ENCODE assay signal across 20 cellular contexts in genomic region chr11:134041349-134041748, GRCh38. TPM values are rescaled to one million over a fixed set of nuclear protein-coding genes. Genes with fewer than 3 reads are reported as not detected.
DNase-seq lines count a peak whose midpoint lies in the region; ATAC-seq, FAIRE-seq and TF ChIP-seq lines count a peak whose summit lies in the region.
"Had no signal": no experiment of that assay in that cellular context is flagged by ENCODE, and none has a peak within 500 bp of the region (broad histone marks: within the 10 kb centered on the region; RNA-seq: fewer than 3 reads in every experiment).

No MANE protein-coding gene starts in this region.

- no peak overlapping the region for H3K27ac ChIP-seq in BLaER1 treated with 17β-estradiol and CSF1 and Interleukin-3, amounts not matched to agents 10 nM and 100 nM
- H3K27ac ChIP-seq in caudate nucleus (ENCODE audit: low read depth, low read length) = peak overlapping the region; percentile 87
- H3K27ac ChIP-seq in keratinocyte (ENCODE audit: control insufficient read depth, insufficient read depth, low read length) = peak overlapping the region; percentile 8
- peak overlapping the region; percentile 87 for H3K27ac ChIP-seq in rectal smooth muscle tissue (ENCODE audit: low read depth, low read length)
- H3K27ac ChIP-seq: epithelial cell of prostate, right lobe of liver had no signal

- no peak overlapping the region for H3K4me3 ChIP-seq in BLaER1 treated with 17β-estradiol and CSF1 and Interleukin-3, amounts not matched to agents 10 nM and 100 nM
- H3K4me3 ChIP-seq in keratinocyte (ENCODE audit: control insufficient read depth in 2 of 3, extremely low read depth in 1 of 3, insufficient read depth in 2 of 3, low read depth in 1 of 3, low read length in 3 of 3) (no peak overlapping the region), rectal smooth muscle tissue (ENCODE audit: low read length) (no peak overlapping the region)
- H3K4me3 ChIP-seq: GM23248, right lobe of liver had no signal

- no peaks in the 10 kb centered on the region for H3K9me3 ChIP-seq in BLaER1 treated with 17β-estradiol and CSF1 and Interleukin-3, amounts not matched to agents 10 nM and 100 nM (replicated peaks in 1 of 11)
- H3K9me3 ChIP-seq in keratinocyte (ENCODE audit: control insufficient read depth, low read depth, low read length) = no peaks in the 10 kb centered on the region
- H3K9me3 ChIP-seq: right lobe of liver had no signal

- H3K4me1 ChIP-seq in BLaER1 treated with 17β-estradiol and CSF1 and Interleukin-3, amounts not matched to agents 10 nM and 100 nM = peaks cover 32 to 63% (median 52%) of the 10 kb centered on the region in 10 experiments
- H3K4me1 ChIP-seq in keratinocyte (ENCODE audit: control insufficient read depth, extremely low read depth, insufficient read depth, low read length) (peaks cover 42% of the 10 kb centered on the region), rectal smooth muscle tissue (ENCODE audit: control insufficient read depth, insufficient read depth, low read length) (peaks cover 65% of the 10 kb centered on the region)

- dilution Hi-C loops in keratinocyte (cut with MboI; ENCODE audit: extremely low pct_ligation_motif_present, low sequenced_read_pairs) = no loop called here

- no peak for ATAC-seq in GM21447 (IDR thresholded peaks at IDR 0.05; ENCODE audit: unreplicated experiment)
- ATAC-seq in HG02981 (IDR thresholded peaks at IDR 0.05; ENCODE audit: unreplicated experiment) = no peak
- ATAC-seq: right lobe of liver; stimulated activated naive CD8-positive, alpha-beta T cell treated with anti-CD3 and anti-CD28 coated beads, Interleukin-15, Interleukin-2, amounts not matched to agents 100 U/mL and 50 U/mL, for 24 hours had no signal

- no peak for TF ChIP-seq CTCF in keratinocyte (optimal IDR thresholded peaks at IDR 0.05 in 1 of 3, IDR thresholded peaks at IDR 0.05 in 1 of 3, conservative IDR thresholded peaks at IDR 0.05 in 1 of 3; ENCODE audit: extremely low read depth in 1 of 3, insufficient read depth in 2 of 3, low read length in 3 of 3)

- DNase-seq in caudate nucleus (lab: John Stamatoyannopoulos, UW) (no peak), keratinocyte (ENCODE audit: low read depth, low spot score) (no peak), germinal center (ENCODE audit: low spot score) (no peak), kidney glomerular epithelial cell (lab: John Stamatoyannopoulos, UW) (no peak)
- DNase-seq: activated CD4-positive, alpha-beta T cell treated with anti-CD3 and anti-CD28 coated beads, Interleukin-2, amount 50 U/mL, for 4 hours; activated naive CD4-positive, alpha-beta T cell treated with anti-CD3 and anti-CD28 coated beads, Interleukin-2, amount 10 ng/mL, durations not matched to agents 7 days and 5 days; COR-L47; dermis blood vessel endothelial cell; NCI-H2029 treated with DMSO at 0.1 percent for 48 hours; RPMI8226; stimulated activated CD4-positive, alpha-beta T cell treated with anti-CD3 and anti-CD28 coated beads, Interleukin-1b, Interleukin-23, amount 100 ng/mL, for 48 hours; stimulated activated naive CD8-positive, alpha-beta T cell treated with anti-CD3 and anti-CD28 coated beads, Interleukin-15, Interleukin-2, amounts not matched to agents 100 U/mL and 50 U/mL, for 24 hours had no signal

- no peak for FAIRE-seq in keratinocyte (lab: Jason Lieb, UNC)
- FAIRE-seq: GM18507 had no signal

- H3K36me3 ChIP-seq in BLaER1 treated with 17β-estradiol and CSF1 and Interleukin-3, amounts not matched to agents 10 nM and 100 nM = no peaks in the 10 kb centered on the region
- H3K36me3 ChIP-seq in keratinocyte (ENCODE audit: control insufficient read depth in 2 of 2, extremely low read depth in 1 of 2, insufficient read depth in 2 of 2, low read length in 2 of 2) (no peaks in the 10 kb centered on the region), rectal smooth muscle tissue (ENCODE audit: control insufficient read depth, insufficient read depth, low read length) (no peaks in the 10 kb centered on the region)
- H3K36me3 ChIP-seq: right lobe of liver had no signal

- H4K20me1 ChIP-seq in BLaER1 treated with 17β-estradiol and CSF1 and Interleukin-3, amounts not matched to agents 10 nM and 100 nM = no peaks in the 10 kb centered on the region
- H4K20me1 ChIP-seq in keratinocyte (ENCODE audit: control insufficient read depth, extremely low read depth, insufficient read depth, low read length) = no peaks in the 10 kb centered on the region

- no peaks in the 10 kb centered on the region for H3K27me3 ChIP-seq in BLaER1 treated with 17β-estradiol and CSF1 and Interleukin-3, amounts not matched to agents 10 nM and 100 nM
- no peaks in the 10 kb centered on the region for H3K27me3 ChIP-seq in keratinocyte (ENCODE audit: control insufficient read depth, extremely low read depth, insufficient read depth, low read length)
- no peaks in the 10 kb centered on the region for H3K27me3 ChIP-seq in rectal smooth muscle tissue (ENCODE audit: control insufficient read depth, insufficient read depth, low read length)
- H3K27me3 ChIP-seq: right lobe of liver had no signal

- H3K79me2 ChIP-seq in keratinocyte (ENCODE audit: control insufficient read depth, insufficient read depth, low read length) = no peaks in the 10 kb centered on the region

- H2AFZ ChIP-seq in keratinocyte (ENCODE audit: control insufficient read depth, low read length) = peak overlapping the region; percentile 65
- H2AFZ ChIP-seq: GM23248 had no signal

- H3K9me1 ChIP-seq in keratinocyte (ENCODE audit: control insufficient read depth, extremely low read depth, insufficient read depth, low read length) = no peaks in the 10 kb centered on the region

- peak overlapping the region in 6 of 11 experiments; percentile 0 to 95 (median 52); a peak in 4 of 22 replicates for H3K4me2 ChIP-seq in BLaER1 treated with 17β-estradiol and CSF1 and Interleukin-3, amounts not matched to agents 10 nM and 100 nM
- peak overlapping the region; percentile 52 for H3K4me2 ChIP-seq in keratinocyte (ENCODE audit: control insufficient read depth, extremely low read depth, insufficient read depth, low read depth, low read length)

- H3K9ac ChIP-seq in BLaER1 treated with 17β-estradiol and CSF1 and Interleukin-3, amounts not matched to agents 10 nM and 100 nM = no peak overlapping the region
- H3K9ac ChIP-seq in keratinocyte (ENCODE audit: control insufficient read depth, extremely low read depth, insufficient read depth, low read length) = peak overlapping the region; percentile 59
- no peak overlapping the region for H3K9ac ChIP-seq in rectal smooth muscle tissue (ENCODE audit: low read length)

RNA-seq across cellular contexts. Expression of gene JAM3, which starts 27.5 kb away (rescaled TPM):
- 5.5 to 17.0 TPM (median 11.4 TPM) in 3 replicates for polyA plus RNA-seq in keratinocyte
- 5.6 TPM for polyA plus RNA-seq in keratinocyte (2011; ENCODE audit: low read depth)
- 9.6 and 11.3 TPM in 2 replicates for polyA plus RNA-seq in keratinocyte (2011; cell fraction: cytosol; rRNA removed)
- polyA plus RNA-seq in keratinocyte (2011; cell fraction: nucleus; rRNA removed) = 25.5 and 27.8 TPM in 2 replicates
- polyA plus RNA-seq in keratinocyte (2012; ENCODE audit: low replicate concordance) = 2.6 and 13.3 TPM in 2 replicates
- polyA minus RNA-seq in keratinocyte = 5.7 to 14.7 TPM (median 11.8 TPM) in 3 replicates
- polyA minus RNA-seq in keratinocyte (2011; cell fraction: cytosol; rRNA and poly(A)+ RNA removed) = 8.8 TPM
- polyA minus RNA-seq in keratinocyte (2011; cell fraction: nucleus; rRNA and poly(A)+ RNA removed) = 9.9 and 19.9 TPM in 2 replicates

Comparison
In these comparisons a context has a peak if more than half of its experiments do, and no peak if none do; other contexts are left out.
1. H3K27ac ChIP-seq: peak in caudate nucleus (single experiment), keratinocyte (single experiment) and rectal smooth muscle tissue (single experiment); none in BLaER1 treated with 17β-estradiol and CSF1 and Interleukin-3, amounts not matched to agents 10 nM and 100 nM (0 of 11).